Comparison of ENCODE assay signal across 8 cellular contexts in genomic region chr11:69297225-69297925, GRCh38. TPM values are rescaled to one million over a fixed set of nuclear protein-coding genes. Genes with fewer than 3 reads are reported as not detected.
DNase-seq lines count a peak whose midpoint lies in the region; ATAC-seq and FAIRE-seq lines count a peak whose summit lies in the region.

No MANE protein-coding gene starts in this region.

- peaks cover 48% of the 10 kb centered on the region for H3K4me1 Mint-ChIP-seq in activated CD4-positive, alpha-beta memory T cell treated with anti-CD3 and anti-CD28 coated beads for 36 hours (ENCODE audit: low read depth)

- peak overlapping the region; percentile 59 for H3K27ac Mint-ChIP-seq in activated CD4-positive, alpha-beta memory T cell treated with anti-CD3 and anti-CD28 coated beads for 36 hours

- intact Hi-C loops in activated CD4-positive, alpha-beta memory T cell treated with anti-CD3 and anti-CD28 coated beads for 36 hours (cut with micrococcal nuclease): loop anchor here (1.0 to 5.0 kb wide), 6 partner anchors 40 to 346 kb away; no protein-coding TSS in a partner anchor

- ATAC-seq in HG02885 (IDR thresholded peaks at IDR 0.05; ENCODE audit: poor library complexity, unreplicated experiment): peak; percentile 46

- CTCF ChIA-PET in activated CD4-positive, alpha-beta memory T cell treated with anti-CD3 and anti-CD28 coated beads for 36 hours (lab: Charles Lee): interaction anchor here (1.0 to 2.2 kb wide), 5 partner anchors 14 to 373 kb away, joined by 3 to 10 read pairs (median 5); no protein-coding TSS in a partner anchor

- DNase-seq in GM18507 (ENCODE audit: extremely low spot score, insufficient read length, low read depth) (peak; percentile 75), NCI-H526 treated with DMSO at 0.1 percent for 48 hours (lab: John Stamatoyannopoulos, UW) (peak; percentile 37), middle frontal gyrus (ENCODE audit: extremely low spot score, low spot score) (peak; percentile 13), NCI-H774 (lab: John Stamatoyannopoulos, UW) (no peak)
- peak; percentile 94 for DNase-seq in activated CD4-positive, alpha-beta memory T cell treated with anti-CD3 and anti-CD28 coated beads for 36 hours
- peak; percentile 60 for DNase-seq in effector CD4-positive, alpha-beta T cell
- peak; percentile 59 to 73 for DNase-seq in stimulated activated CD8-positive, alpha-beta memory T cell treated with anti-CD3 and anti-CD28 coated beads, Interleukin-2, amount 100 ng/mL, for 1 hour (ENCODE audit: low read depth in 2 of 2)

- FAIRE-seq in GM18507 (lab: Jason Lieb, UNC): peak; percentile 85

- POLR2A ChIA-PET in activated CD4-positive, alpha-beta memory T cell treated with anti-CD3 and anti-CD28 coated beads for 36 hours (lab: Charles Lee): interaction anchor here (0.9 to 1.6 kb wide), 3 partner anchors 14 to 250 kb away, joined by 3 to 5 read pairs (median 4); no protein-coding TSS in a partner anchor

- no peaks in the 10 kb centered on the region for H3K36me3 Mint-ChIP-seq in activated CD4-positive, alpha-beta memory T cell treated with anti-CD3 and anti-CD28 coated beads for 36 hours

- H3K9me3 Mint-ChIP-seq in activated CD4-positive, alpha-beta memory T cell treated with anti-CD3 and anti-CD28 coated beads for 36 hours: no peaks in the 10 kb centered on the region

- H3K4me3 Mint-ChIP-seq in activated CD4-positive, alpha-beta memory T cell treated with anti-CD3 and anti-CD28 coated beads for 36 hours: no peak overlapping the region

- no peaks in the 10 kb centered on the region for H3K27me3 Mint-ChIP-seq in activated CD4-positive, alpha-beta memory T cell treated with anti-CD3 and anti-CD28 coated beads for 36 hours

RNA-seq across cellular contexts. Expression of gene MYEOV, which starts 3.4 kb away (rescaled TPM):
- under 1 TPM in 1 of 2 experiments, not detected in 1; 0.14 TPM for total RNA-seq in activated CD4-positive, alpha-beta memory T cell treated with anti-CD3 and anti-CD28 coated beads for 36 hours
